1 cellular context compared by ENCODE assay signal in genomic region chr1:48691429-48692001, GRCh38.
A peak's percentile ranks its signal among the peaks of the same experiment; 100 is the strongest.
TF ChIP-seq lines count a peak whose summit lies in the region.

No MANE protein-coding gene starts in this region.

TF ChIP-seq in GM12878, 131 proteins besides CTCF, POLR2A, EP300 and RAD21 (continued from another document):
- TF ChIP-seq ZNF592 (IDR thresholded peaks at IDR 0.05) (no peak), IKZF1 (conservative IDR thresholded peaks at IDR 0.05) (0 out of 2 replicates have a peak, but pooled peaks have one; percentile 28), KDM1A (IDR thresholded peaks at IDR 0.05; ENCODE audit: borderline replicate concordance) (no peak), SIN3A (IDR thresholded peaks at IDR 0.05; ENCODE audit: low read depth, low read length) (no peak), ZSCAN29 (IDR thresholded peaks at IDR 0.05) (no peak), SREBF2 (IDR thresholded peaks at IDR 0.05; ENCODE audit: low read length) (no peak)
